ENCODE assay signal across 8 cellular contexts in genomic region chr4:82900335-82901128, GRCh38. TPM values are rescaled to one million over a fixed set of nuclear protein-coding genes. Genes with fewer than 3 reads are reported as not detected.
DNase-seq lines count a peak whose midpoint lies in the region; ATAC-seq and TF ChIP-seq lines count a peak whose summit lies in the region.

Gene THAP9 (plus strand): TSS chr4:82900735. CDS start chr4:82900803, 68 bp downstream.

- H3K4me3 ChIP-seq in upper lobe of left lung, result peak within 1 kb of the TSS; percentile 54 to 83 (median 67)

- DNase-seq in NCI-H146 (lab: John Stamatoyannopoulos, UW), result peak; percentile 89
- peak; percentile 98 for DNase-seq in T follicular helper cell (ENCODE audit: low read depth)
- DNase-seq in amniotic stem cell (lab: John Stamatoyannopoulos, UW), result peak; percentile 99
- DNase-seq in left cardiac atrium, result peak; percentile 99
- DNase-seq in posterior cingulate gyrus, result peak; percentile 97 to 100 (median 99)
- peak; percentile 99 for DNase-seq in upper lobe of left lung

- ATAC-seq in HG02870 (IDR thresholded peaks at IDR 0.05; ENCODE audit: unreplicated experiment), result peak; percentile 85
- peak; percentile 97 to 98 for ATAC-seq in left cardiac atrium
- ATAC-seq in upper lobe of left lung (ENCODE audit: low FRiP score in 2 of 2), result peak; percentile 98 to 99

- peak within 1 kb of the TSS; percentile 96 to 99 (median 98) for H3K27ac ChIP-seq in upper lobe of left lung

- H3K9me3 ChIP-seq in upper lobe of left lung, result no peaks in the 10 kb centered on the region

- intact Hi-C loops in left cardiac atrium (cut with DNase I), result loop anchor here (5.0 to 10.0 kb wide), 2 partner anchors 112 to 114 kb away; partner anchors contain the start of gene LIN54 (in 2 of the 2)
- intact Hi-C loops in posterior cingulate gyrus (cut with DNase I), result loop anchor here (1.0 to 5.0 kb wide), 4 partner anchors 9 to 528 kb away; partner anchors contain the start of genes COPS4, HNRNPD and SEC31A

- peak in 1 of 4 donors; percentile 23 for TF ChIP-seq EP300 in upper lobe of left lung (IDR thresholded peaks at IDR 0.05)

- 0 to 1% methylated on average over 32 to 62 of the region's 69 CpGs for WGBS in upper lobe of left lung, 2 donors

- TF ChIP-seq POLR2A in GM15510 (IDR thresholded peaks at IDR 0.05; ENCODE audit: borderline replicate concordance, extremely low read depth, insufficient read length) (peak; percentile 73), upper lobe of left lung (IDR thresholded peaks at IDR 0.05) (peak in 3 of 4 donors; percentile 74 to 86 (median 85))

- H3K4me1 ChIP-seq in upper lobe of left lung, result peaks cover 22 to 28% (median 26%) of the 10 kb centered on the region in 4 donors

- peaks cover 0 to 15% (median 3%) of the 10 kb centered on the region in 4 donors for H3K36me3 ChIP-seq in upper lobe of left lung

- H3K27me3 ChIP-seq in upper lobe of left lung, result no peaks in the 10 kb centered on the region

- peak in 2 of 6 experiments; percentile 18 to 21 for TF ChIP-seq CTCF in upper lobe of left lung (IDR thresholded peaks at IDR 0.05)

RNA-seq across cellular contexts. Expression of gene THAP9, which starts in this region (rescaled TPM):
- total RNA-seq in left cardiac atrium (1 to 10 TPM; 2.9 to 3.7 TPM), upper lobe of left lung (1 to 10 TPM; 2.0 to 4.5 (median 3.1) TPM)

Comparison
In these comparisons a context has a peak if more than half of its experiments do, and no peak if none do; other contexts are left out.
1. Peak in every context shown above with its lines: DNase-seq, ATAC-seq, H3K4me3 ChIP-seq and H3K27ac ChIP-seq.